25 cellular contexts compared by ENCODE assay signal in the genomic region with DNA sequence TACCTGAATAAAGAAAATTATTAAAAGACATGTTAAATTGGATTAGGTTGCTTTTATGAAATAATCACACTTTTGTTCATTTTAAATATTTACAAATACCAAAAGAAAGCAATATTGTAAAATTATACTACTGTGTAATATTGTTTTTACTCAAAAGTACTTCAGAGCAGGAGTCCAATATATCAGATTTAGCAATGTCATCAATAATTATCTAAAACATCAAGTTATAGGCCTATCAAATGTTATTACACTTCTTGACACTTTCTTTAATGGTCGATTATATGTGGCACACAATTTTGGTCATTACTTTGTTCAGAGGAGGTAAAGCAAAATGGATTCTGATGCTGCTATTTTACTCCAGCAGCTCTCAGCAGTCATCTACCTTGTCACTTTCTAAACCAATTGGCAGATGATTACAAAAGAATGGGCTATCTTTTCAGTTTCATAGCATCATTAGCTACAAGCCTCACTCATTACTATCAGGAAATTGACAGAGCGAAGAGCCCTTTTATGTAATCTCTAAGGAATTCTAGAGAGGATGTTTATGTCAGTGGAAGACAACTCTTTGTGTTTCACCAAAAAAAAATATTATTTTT.
"Had no signal": no experiment of that assay in that cellular context is flagged by ENCODE, and none has a peak within 500 bp of the region (broad histone marks: within the 10 kb centered on the region; RNA-seq: fewer than 3 reads in every experiment).

No MANE protein-coding gene starts in this region.

- H3K4me1 Mint-ChIP-seq: memory B cell had no signal

- H3K4me1 ChIP-seq: esophagus muscularis mucosa, gastroesophageal sphincter, left ventricle myocardium inferior, lower lobe of right lung, pancreas, prostate gland, sigmoid colon, stomach, transverse colon had no signal

- H3K27ac ChIP-seq: epithelial cell of prostate, esophagus muscularis mucosa, gastroesophageal sphincter, left ventricle myocardium inferior, lower lobe of right lung, pancreas, prostate gland, sigmoid colon, skin epidermis, stomach, thoracic aorta, transverse colon had no signal

- H3K36me3 ChIP-seq: esophagus muscularis mucosa, gastroesophageal sphincter, left ventricle myocardium inferior, lower lobe of right lung, pancreas, prostate gland, sigmoid colon, stomach, thoracic aorta, transverse colon had no signal

- H3K9me3 ChIP-seq: esophagus muscularis mucosa, gastroesophageal sphincter, left ventricle myocardium inferior, lower lobe of right lung, pancreas, prostate gland, sigmoid colon, stomach, thoracic aorta, transverse colon had no signal

- H3K27ac Mint-ChIP-seq: dendritic cell treated with granulocyte-macrophage colony-stimulating factor and Interleukin-4, amounts not matched to agents 40 ng/mL and 50 ng/mL, for 4 days; effector memory CD8-positive, alpha-beta T cell; memory B cell; natural killer cell treated with Interleukin-12 subunit alpha and Interleukin-12 subunit beta and Interleukin-15 and Interleukin-18, amount 100 ng/mL, for 72 hours had no signal

- H3K4me3 ChIP-seq: esophagus muscularis mucosa, gastroesophageal sphincter, left ventricle myocardium inferior, lower lobe of right lung, pancreas, prostate gland, sigmoid colon, skin epidermis, stomach, thoracic aorta, transverse colon had no signal

- H3K27me3 ChIP-seq: esophagus muscularis mucosa, gastroesophageal sphincter, pancreas, sigmoid colon, stomach, transverse colon had no signal

- H3K4me3 Mint-ChIP-seq: dendritic cell treated with granulocyte-macrophage colony-stimulating factor and Interleukin-4, amounts not matched to agents 40 ng/mL and 50 ng/mL, for 4 days; effector memory CD8-positive, alpha-beta T cell; memory B cell; natural killer cell treated with Interleukin-12 subunit alpha and Interleukin-12 subunit beta and Interleukin-15 and Interleukin-18, amount 100 ng/mL, for 72 hours had no signal

- H3K27me3 Mint-ChIP-seq: dendritic cell treated with granulocyte-macrophage colony-stimulating factor and Interleukin-4, amounts not matched to agents 40 ng/mL and 50 ng/mL, for 4 days; effector memory CD8-positive, alpha-beta T cell; memory B cell; natural killer cell treated with Interleukin-12 subunit alpha and Interleukin-12 subunit beta and Interleukin-15 and Interleukin-18, amount 100 ng/mL, for 72 hours had no signal

- ATAC-seq: effector memory CD8-positive, alpha-beta T cell; gastroesophageal sphincter; left cardiac atrium; lower lobe of right lung; natural killer cell treated with Interleukin-12 subunit alpha and Interleukin-12 subunit beta and Interleukin-15 and Interleukin-18, amount 100 ng/mL, for 72 hours; pancreas had no signal

- DNase-seq: effector memory CD8-positive, alpha-beta T cell; glutamatergic neuron; kidney; left cardiac atrium; left ventricle myocardium inferior; lower lobe of right lung; midbrain; occipital lobe; pancreas; sigmoid colon; stimulated activated CD4-positive, alpha-beta T cell treated with anti-CD3 and anti-CD28 coated beads, Interleukin-12 subunit alpha, Interleukin-12 subunit beta, amount 100 ng/mL, for 4 hours; stimulated activated naive CD4-positive, alpha-beta T cell; stomach; substantia nigra; transverse colon had no signal

- H3K36me3 Mint-ChIP-seq: memory B cell; natural killer cell treated with Interleukin-12 subunit alpha and Interleukin-12 subunit beta and Interleukin-15 and Interleukin-18, amount 100 ng/mL, for 72 hours had no signal

- FAIRE-seq: colon, pancreas had no signal
